7 cellular contexts compared by ENCODE assay signal in the genomic region with DNA sequence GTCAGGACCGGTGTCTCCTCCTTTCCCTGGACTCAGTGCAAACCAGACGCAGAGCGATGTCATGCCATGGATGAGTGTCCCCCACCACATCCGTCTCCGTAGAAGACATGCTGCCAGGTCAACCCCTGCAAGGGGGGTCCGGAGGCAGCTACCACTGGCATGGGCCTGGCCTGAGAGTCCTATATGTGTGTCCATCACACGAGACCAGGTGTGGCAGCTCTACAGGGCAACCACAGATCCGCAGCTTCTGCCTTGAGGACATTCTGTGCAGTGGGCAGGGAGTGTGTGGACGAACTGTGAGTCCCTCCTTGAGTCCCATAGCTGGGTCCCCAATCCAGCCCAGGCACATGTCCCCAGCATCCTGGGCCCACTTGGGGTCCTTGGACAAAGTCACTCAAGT.
A peak's percentile ranks its signal among the peaks of the same experiment; 100 is the strongest.
DNase-seq lines count a peak whose midpoint lies in the region; ATAC-seq, FAIRE-seq and TF ChIP-seq lines count a peak whose summit lies in the region.
"Not testable (repeated sequence)": the region's sequence is repeated elsewhere in the genome, so short reads cannot be mapped to it uniquely, and the experiment has no call there.

No MANE protein-coding gene starts in this region.

- not testable (repeated sequence) for H3K27ac Mint-ChIP-seq in type B pancreatic cell

- peak overlapping the region; percentile 24 for H2BK12ac ChIP-seq in trophoblast cell (ENCODE audit: low read length)

- WGBS in A549 (ENCODE audit: missing lambda C conversion rate): 45% methylated on average over 4 of the region's 9 CpGs
- 87% methylated on average over 4 of the region's 9 CpGs for WGBS in right cardiac atrium
- no CpG with 5 or more reads among the region's 9 CpGs for WGBS in trophoblast cell (ENCODE audit: extremely low coverage, insufficient coverage, insufficient read length)

- not testable (repeated sequence) for H4K12ac ChIP-seq in trophoblast cell (ENCODE audit: low read depth, low read length)

- not testable (repeated sequence) for H3K4me3 Mint-ChIP-seq in type B pancreatic cell

- not testable (repeated sequence) for H3K27me3 Mint-ChIP-seq in type B pancreatic cell

- not testable (repeated sequence) for H3K18ac ChIP-seq in trophoblast cell (ENCODE audit: low read length)

- peak; percentile 19 to 47; a peak in 3 of 6 replicates for ATAC-seq in A549
- peak; percentile 13; the same call in 1 of the 3 replicates for ATAC-seq in RWPE2 (ENCODE audit: low read depth)
- ATAC-seq in right cardiac atrium: peak; percentile 22 to 63
- peak; percentile 32 to 45 for ATAC-seq in lower lobe of right lung

- not testable (repeated sequence) for H2BK5ac ChIP-seq in trophoblast cell (ENCODE audit: low read depth, low read length, poor library complexity)

- H3K27ac ChIP-seq in A549; RWPE2 (ENCODE audit: poor library complexity, severe bottlenecking); right cardiac atrium (ENCODE audit: low read length); lower lobe of right lung; trophoblast cell (ENCODE audit: low read depth, low read length): not testable (repeated sequence)

- H3K4me1 Mint-ChIP-seq in type B pancreatic cell (ENCODE audit: unreplicated experiment): not testable (repeated sequence)

- H3K23ac ChIP-seq in trophoblast cell (ENCODE audit: low read length): not testable (repeated sequence)

- H3K79me2 ChIP-seq in trophoblast cell (ENCODE audit: control insufficient read depth, insufficient read depth, low read length, poor library complexity): not testable (repeated sequence)

- not testable (repeated sequence) for TF ChIP-seq CTCF in A549 (IDR thresholded peaks at IDR 0.05); RWPE2 (IDR thresholded peaks at IDR 0.05; ENCODE audit: poor library complexity, severe bottlenecking); lower lobe of right lung (IDR thresholded peaks at IDR 0.05); type B pancreatic cell (conservative IDR thresholded peaks at IDR 0.05)

- not testable (repeated sequence) for H3K9ac ChIP-seq in trophoblast cell (ENCODE audit: low read length)

- H3K36me3 Mint-ChIP-seq in type B pancreatic cell: not testable (repeated sequence)

- intact Hi-C loops in right cardiac atrium (cut with DNase I); lower lobe of right lung (cut with DNase I): not testable (repeated sequence)

- not testable (repeated sequence) for H3K9me3 ChIP-seq in A549; RWPE2 (ENCODE audit: severe bottlenecking); right cardiac atrium (ENCODE audit: control insufficient read depth, low read length); lower lobe of right lung; trophoblast cell (ENCODE audit: insufficient read depth, low read depth, low read length)

- not testable (repeated sequence) for H3K4me2 ChIP-seq in A549; trophoblast cell (ENCODE audit: low read length)

- H3K14ac ChIP-seq in trophoblast cell (ENCODE audit: low read length): not testable (repeated sequence)

- not testable (repeated sequence) for H3K4me1 ChIP-seq in A549; RWPE2 (ENCODE audit: insufficient read depth, poor library complexity, severe bottlenecking); right cardiac atrium (ENCODE audit: control insufficient read depth, insufficient read depth, low read length); lower lobe of right lung; trophoblast cell (ENCODE audit: control insufficient read depth in 1 of 2, insufficient read depth in 2 of 2, low read length in 2 of 2)

- CTCF ChIA-PET in A549 (lab: Yijun Ruan, JAX): not testable (repeated sequence)

- H3K79me1 ChIP-seq in trophoblast cell (ENCODE audit: low read length): not testable (repeated sequence)

- not testable (repeated sequence) for H2AFZ ChIP-seq in trophoblast cell (ENCODE audit: insufficient read depth, low read length, poor library complexity)

- not testable (repeated sequence) for DNase-seq in A549 (ENCODE audit: low read depth in 1 of 2, low spot score in 1 of 2); RWPE2 (ENCODE audit: low spot score); right cardiac atrium; lower lobe of right lung; trophoblast cell
- DNase-seq in activated effector memory CD4-positive, alpha-beta T cell treated with anti-CD3 and anti-CD28 coated beads, Interleukin-2, amount 50 U/mL, for 16 hours: peak; percentile 25
- DNase-seq in type B pancreatic cell (ENCODE audit: extremely low spot score, unreplicated experiment): peak; percentile 64

- H3K36me3 ChIP-seq in RWPE2 (ENCODE audit: low read depth); lower lobe of right lung; trophoblast cell (ENCODE audit: control insufficient read depth in 1 of 2, insufficient read depth in 2 of 2, low read length in 2 of 2): not testable (repeated sequence)

- H4K91ac ChIP-seq in trophoblast cell (ENCODE audit: low read depth, low read length): peak overlapping the region; percentile 57

- FAIRE-seq in A549 (lab: Jason Lieb, UNC): not testable (repeated sequence)

- H4K8ac ChIP-seq in trophoblast cell (ENCODE audit: low read depth, low read length): not testable (repeated sequence)

- not testable (repeated sequence) for H3K27me3 ChIP-seq in RWPE2 (ENCODE audit: insufficient read depth, poor library complexity, severe bottlenecking); right cardiac atrium (ENCODE audit: control insufficient read depth, insufficient read depth); lower lobe of right lung (ENCODE audit: low read depth); trophoblast cell (ENCODE audit: insufficient read depth, low read length)

- H3K4ac ChIP-seq in trophoblast cell (ENCODE audit: low read depth, low read length): not testable (repeated sequence)

- H2AK5ac ChIP-seq in trophoblast cell (ENCODE audit: low read length): peak overlapping the region; percentile 53

- POLR2A ChIA-PET in A549 (lab: Yijun Ruan, JAX): not testable (repeated sequence)

- H2BK120ac ChIP-seq in trophoblast cell (ENCODE audit: insufficient read depth, low read length, poor library complexity): peak overlapping the region; percentile 11

- not testable (repeated sequence) for TF ChIP-seq RAD21 in A549 (conservative IDR thresholded peaks at IDR 0.05 in 1 of 2, IDR thresholded peaks at IDR 0.05 in 1 of 2)

- H3K9me3 Mint-ChIP-seq in type B pancreatic cell: not testable (repeated sequence)

- H3K4me3 ChIP-seq in A549; RWPE2 (ENCODE audit: severe bottlenecking); right cardiac atrium (ENCODE audit: low read length); lower lobe of right lung; trophoblast cell (ENCODE audit: low read depth, low read length): not testable (repeated sequence)

- TF ChIP-seq POLR2A in A549 (IDR thresholded peaks at IDR 0.05; ENCODE audit: low read length): not testable (repeated sequence)

- not testable (repeated sequence) for TF ChIP-seq EP300 in A549 (IDR thresholded peaks at IDR 0.05)
